22 cellular contexts compared by ENCODE assay signal in the genomic region with DNA sequence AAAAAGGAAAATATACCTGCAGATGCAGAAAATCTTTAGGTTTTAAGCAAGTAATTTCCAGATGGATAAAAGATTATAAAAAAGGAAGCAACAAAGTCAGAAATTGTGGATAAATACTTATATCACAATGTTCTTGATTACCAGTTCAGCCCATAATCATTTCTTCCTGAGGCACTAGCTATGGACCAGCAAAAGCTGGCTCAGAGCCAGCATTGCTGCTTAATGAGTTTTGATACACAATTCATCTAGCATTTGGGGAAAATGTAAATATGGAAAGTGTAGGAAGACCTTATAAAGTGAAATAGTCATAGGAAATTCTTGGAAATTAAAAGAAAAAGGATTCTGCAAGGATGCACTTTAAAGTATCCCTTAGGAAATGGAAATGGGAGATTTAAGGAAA.
"Had no signal": no experiment of that assay in that cellular context is flagged by ENCODE, and none has a peak within 500 bp of the region (broad histone marks: within the 10 kb centered on the region; RNA-seq: fewer than 3 reads in every experiment).

No MANE protein-coding gene starts in this region.

- H3K27me3 ChIP-seq: ascending aorta, brain microvascular endothelial cell, neural progenitor cell, sigmoid colon, stomach, suprapubic skin, uterus had no signal

- DNase-seq: activated CD4-positive, alpha-beta T cell treated with anti-CD3 and anti-CD28 coated beads for 1 hour; activated CD4-positive, alpha-beta T cell treated with anti-CD3 and anti-CD28 coated beads, Interleukin-2, amount 50 U/mL, for 1 hour; activated CD8-positive, alpha-beta T cell treated with anti-CD3 and anti-CD28 coated beads, Interleukin-2, amount 10 ng/mL, durations not matched to agents 7 days and 5 days; activated gamma-delta T cell treated with Interleukin-2 at 50 U/mL for 16 hours; brain microvascular endothelial cell; central memory CD4-positive, alpha-beta T cell; effector memory CD4-positive, alpha-beta T cell; hippocampal formation; kidney glomerular epithelial cell; left ventricle myocardium inferior; naive thymus-derived CD8-positive, alpha-beta T cell; sigmoid colon; stimulated activated CD4-positive, alpha-beta T cell treated with anti-CD3 and anti-CD28 coated beads, Interleukin-15, amount 100 ng/mL, for 24 hours; stomach; trophoblast cell; uterus had no signal

- H3K4me3 ChIP-seq: ascending aorta, left ventricle myocardium inferior, neural progenitor cell, sigmoid colon, smooth muscle cell, stomach, suprapubic skin, uterus had no signal

- H3K36me3 ChIP-seq: ascending aorta, brain microvascular endothelial cell, left ventricle myocardium inferior, neural progenitor cell, sigmoid colon, stomach, suprapubic skin, uterus had no signal

- ATAC-seq: activated CD8-positive, alpha-beta T cell treated with anti-CD3 and anti-CD28 coated beads, Interleukin-2, amount 10 ng/mL, durations not matched to agents 7 days and 5 days; activated naive CD4-positive, alpha-beta T cell treated with anti-CD3 and anti-CD28 coated beads, Interleukin-2, amount 50 U/mL, for 72 hours; naive thymus-derived CD8-positive, alpha-beta T cell; stimulated activated memory B cell treated with anti-CD40 and anti-IgM and Interleukin-4, amounts not matched to agents 10 μg/mL and 1 μg/mL and 100 μg/mL, for 72 hours had no signal

- H3K9me3 ChIP-seq: ascending aorta, left ventricle myocardium inferior, sigmoid colon, stomach, suprapubic skin, uterus had no signal

- H3K4me1 ChIP-seq: ascending aorta, left ventricle myocardium inferior, neural progenitor cell, sigmoid colon, stomach, suprapubic skin, uterus had no signal
